1 cellular context compared by ENCODE assay signal in genomic region chr13:41411536-41411935, GRCh38.
TF ChIP-seq lines count a peak whose summit lies in the region.

No MANE protein-coding gene starts in this region.

TF ChIP-seq in HCT116, 20 proteins besides CTCF, POLR2A, EP300 and RAD21 (continued from another document):
- TF ChIP-seq, protein P1, sequence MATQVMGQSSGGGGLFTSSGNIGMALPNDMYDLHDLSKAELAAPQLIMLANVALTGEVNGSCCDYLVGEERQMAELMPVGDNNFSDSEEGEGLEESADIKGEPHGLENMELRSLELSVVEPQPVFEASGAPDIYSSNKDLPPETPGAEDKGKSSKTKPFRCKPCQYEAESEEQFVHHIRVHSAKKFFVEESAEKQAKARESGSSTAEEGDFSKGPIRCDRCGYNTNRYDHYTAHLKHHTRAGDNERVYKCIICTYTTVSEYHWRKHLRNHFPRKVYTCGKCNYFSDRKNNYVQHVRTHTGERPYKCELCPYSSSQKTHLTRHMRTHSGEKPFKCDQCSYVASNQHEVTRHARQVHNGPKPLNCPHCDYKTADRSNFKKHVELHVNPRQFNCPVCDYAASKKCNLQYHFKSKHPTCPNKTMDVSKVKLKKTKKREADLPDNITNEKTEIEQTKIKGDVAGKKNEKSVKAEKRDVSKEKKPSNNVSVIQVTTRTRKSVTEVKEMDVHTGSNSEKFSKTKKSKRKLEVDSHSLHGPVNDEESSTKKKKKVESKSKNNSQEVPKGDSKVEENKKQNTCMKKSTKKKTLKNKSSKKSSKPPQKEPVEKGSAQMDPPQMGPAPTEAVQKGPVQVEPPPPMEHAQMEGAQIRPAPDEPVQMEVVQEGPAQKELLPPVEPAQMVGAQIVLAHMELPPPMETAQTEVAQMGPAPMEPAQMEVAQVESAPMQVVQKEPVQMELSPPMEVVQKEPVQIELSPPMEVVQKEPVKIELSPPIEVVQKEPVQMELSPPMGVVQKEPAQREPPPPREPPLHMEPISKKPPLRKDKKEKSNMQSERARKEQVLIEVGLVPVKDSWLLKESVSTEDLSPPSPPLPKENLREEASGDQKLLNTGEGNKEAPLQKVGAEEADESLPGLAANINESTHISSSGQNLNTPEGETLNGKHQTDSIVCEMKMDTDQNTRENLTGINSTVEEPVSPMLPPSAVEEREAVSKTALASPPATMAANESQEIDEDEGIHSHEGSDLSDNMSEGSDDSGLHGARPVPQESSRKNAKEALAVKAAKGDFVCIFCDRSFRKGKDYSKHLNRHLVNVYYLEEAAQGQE (IDR thresholded peaks at IDR 0.05; ENCODE audit: low read depth), result no peak
- TF ChIP-seq SIN3A (IDR thresholded peaks at IDR 0.05; ENCODE audit: low read depth) (no peak), FOSL1 (IDR thresholded peaks at IDR 0.05; ENCODE audit: low read depth) (no peak), SRF (IDR thresholded peaks at IDR 0.05; ENCODE audit: low read depth) (no peak)
